ENCODE assay signal across 8 cellular contexts in the genomic region with DNA sequence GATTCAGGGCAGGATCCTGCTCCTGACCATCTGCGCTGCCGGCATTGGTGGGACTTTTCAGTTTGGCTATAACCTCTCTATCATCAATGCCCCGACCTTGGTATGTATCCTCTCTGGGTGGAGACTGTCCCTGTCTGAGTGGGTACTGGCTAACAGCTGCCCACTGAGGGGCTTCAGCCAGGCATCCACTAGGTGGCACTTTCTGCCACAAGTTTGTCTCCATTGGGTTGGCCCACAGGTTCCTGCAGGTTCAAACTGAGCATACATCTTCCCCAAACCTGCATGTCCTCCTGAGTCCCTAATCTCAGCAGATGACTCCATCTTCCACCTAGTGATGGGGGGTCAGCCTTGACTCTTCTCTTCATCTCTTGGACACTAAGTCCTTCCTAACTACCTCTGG. TPM values are rescaled to one million over a fixed set of nuclear protein-coding genes. Genes with fewer than 3 reads are reported as not detected.
A peak's percentile ranks its signal among the peaks of the same experiment; 100 is the strongest.
DNase-seq lines count a peak whose midpoint lies in the region; ATAC-seq lines count a peak whose summit lies in the region.

No MANE protein-coding gene starts in this region.

- DNase-seq in COLO668 (lab: John Stamatoyannopoulos, UW; ENCODE audit: unreplicated experiment), result peak; percentile 52
- DNase-seq in GM19238 (ENCODE audit: insufficient read length, low spot score), result peak; percentile 42
- peak; percentile 24 for DNase-seq in NCI-H2227 treated with DMSO at 0.1 percent for 48 hours (lab: John Stamatoyannopoulos, UW)
- DNase-seq in activated naive CD4-positive, alpha-beta T cell treated with anti-CD3 and anti-CD28 coated beads, Interleukin-2, amount 50 U/mL, for 72 hours (ENCODE audit: low spot score in 2 of 2), result peak in 1 of 2 donors; percentile 45
- DNase-seq in left lobe of liver (ENCODE audit: low spot score), result no peak
- no peak for DNase-seq in ureter (ENCODE audit: low spot score)
- DNase-seq in occipital lobe (lab: John Stamatoyannopoulos, UW), result no peak

- no peaks in the 10 kb centered on the region for H3K36me3 Mint-ChIP-seq in activated naive CD4-positive, alpha-beta T cell treated with anti-CD3 and anti-CD28 coated beads, Interleukin-2, amount 50 U/mL, for 72 hours

- H3K27ac Mint-ChIP-seq in activated naive CD4-positive, alpha-beta T cell treated with anti-CD3 and anti-CD28 coated beads, Interleukin-2, amount 50 U/mL, for 72 hours, result peak overlapping the region; percentile 78 to 79

- peak in 1 of 2 donors; percentile 23 for ATAC-seq in activated naive CD4-positive, alpha-beta T cell treated with anti-CD3 and anti-CD28 coated beads, Interleukin-2, amount 50 U/mL, for 72 hours
- ATAC-seq in left lobe of liver (peak; percentile 42), HG02884 (IDR thresholded peaks at IDR 0.05; ENCODE audit: unreplicated experiment) (no peak)

- no peaks in the 10 kb centered on the region for H3K9me3 Mint-ChIP-seq in activated naive CD4-positive, alpha-beta T cell treated with anti-CD3 and anti-CD28 coated beads, Interleukin-2, amount 50 U/mL, for 72 hours

RNA-seq across cellular contexts. Expression of a gene that starts 4.4 kb away (rescaled TPM):
- total RNA-seq in activated naive CD4-positive, alpha-beta T cell treated with anti-CD3 and anti-CD28 coated beads, Interleukin-2, amount 50 U/mL, for 72 hours, result 1 to 10 TPM; 6.3 to 8.1 TPM
- total RNA-seq in left lobe of liver (6.8 TPM), ureter (15.0 TPM), occipital lobe (8.4 TPM)

RNA-seq across cellular contexts. Expression of a gene that starts 23.3 kb away (rescaled TPM):
- 1 to 10 TPM; 5.1 to 7.3 TPM for total RNA-seq in activated naive CD4-positive, alpha-beta T cell treated with anti-CD3 and anti-CD28 coated beads, Interleukin-2, amount 50 U/mL, for 72 hours
- 4.7 TPM for total RNA-seq in left lobe of liver
- 11.4 TPM for total RNA-seq in ureter
- total RNA-seq in occipital lobe, result 0.62 TPM

RNA-seq across cellular contexts. Expression of a gene that starts 32.1 kb away (rescaled TPM):
- 1,000 to 10,000 TPM in 1 of 2 donors, 100 to 1,000 TPM in 1; 919 to 1,364 TPM for total RNA-seq in activated naive CD4-positive, alpha-beta T cell treated with anti-CD3 and anti-CD28 coated beads, Interleukin-2, amount 50 U/mL, for 72 hours
- total RNA-seq in left lobe of liver (81.5 TPM), ureter (528 TPM), occipital lobe (85.2 TPM)

Comparison
In these comparisons a context has a peak if more than half of its experiments do, and no peak if none do; other contexts are left out.
1. DNase-seq: peak in COLO668 (single experiment), GM19238 (single experiment) and NCI-H2227 treated with DMSO at 0.1 percent for 48 hours (single experiment); none in left lobe of liver (single experiment), ureter (single experiment) and occipital lobe (single experiment).